Comparison of ENCODE assay signal across 8 cellular contexts in the genomic region with DNA sequence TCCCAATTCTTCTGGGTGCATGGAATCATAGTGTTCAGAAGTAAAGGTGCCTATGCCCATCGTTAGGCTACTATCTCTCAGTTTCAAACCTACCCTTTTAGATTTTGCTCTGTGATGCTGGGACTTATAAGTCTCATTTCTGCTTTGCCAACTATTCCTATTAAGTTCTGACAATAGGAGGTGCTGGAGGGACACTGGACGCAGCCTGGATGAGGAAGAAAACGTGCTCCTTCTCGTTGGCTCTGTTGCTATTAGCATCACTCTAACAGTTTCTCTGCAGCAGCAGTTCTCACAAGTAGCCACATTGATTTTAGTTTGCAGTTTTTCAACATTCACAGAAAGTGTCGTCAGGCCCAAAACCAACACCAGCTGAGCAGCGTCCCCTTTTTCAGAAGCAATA.
DNase-seq lines count a peak whose midpoint lies in the region; ATAC-seq and TF ChIP-seq lines count a peak whose summit lies in the region.

No MANE protein-coding gene starts in this region.

- ATAC-seq in mucosa of descending colon, result peak; percentile 29
- no peak for ATAC-seq in T-helper 17 cell
- ATAC-seq in GM19463 (IDR thresholded peaks at IDR 0.05; ENCODE audit: unreplicated experiment), result no peak

- peak; percentile 62 for DNase-seq in D341Med (ENCODE audit: low spot score)
- DNase-seq in NCI-H2227 (lab: John Stamatoyannopoulos, UW; ENCODE audit: unreplicated experiment), result peak; percentile 34
- peak; percentile 92 for DNase-seq in choroid plexus epithelial cell (ENCODE audit: low read depth)
- peak in 1 of 3 donors; percentile 14 for DNase-seq in mucosa of descending colon
- no peak for DNase-seq in T-helper 17 cell
- no peak for DNase-seq in stimulated activated CD4-positive, alpha-beta T cell treated with anti-CD3 and anti-CD28 coated beads, Interleukin-4, amount 100 ng/mL, for 4 hours
- no peak for DNase-seq in NCI-H2171 (lab: John Stamatoyannopoulos, UW)

- H3K4me1 ChIP-seq in mucosa of descending colon (ENCODE audit: low read depth), result no peaks in the 10 kb centered on the region

- TF ChIP-seq CTCF in choroid plexus epithelial cell (conservative IDR thresholded peaks at IDR 0.05; ENCODE audit: low read depth, low read length) (peak; percentile 85), mucosa of descending colon (IDR thresholded peaks at IDR 0.05) (no peak)

- no peaks in the 10 kb centered on the region for H3K9me3 ChIP-seq in mucosa of descending colon
- H3K9me3 ChIP-seq in T-helper 17 cell (ENCODE audit: control insufficient read depth, low read length, poor library complexity, severe bottlenecking), result no peaks in the 10 kb centered on the region

- no peaks in the 10 kb centered on the region for H3K36me3 ChIP-seq in mucosa of descending colon (ENCODE audit: low read depth)

- peaks cover 20% of the 10 kb centered on the region for H3K27me3 Mint-ChIP-seq in T-helper 17 cell

- H3K4me1 Mint-ChIP-seq in T-helper 17 cell, result peaks cover 3% of the 10 kb centered on the region

- peaks cover 5% of the 10 kb centered on the region for H3K36me3 Mint-ChIP-seq in T-helper 17 cell (ENCODE audit: low read depth)

- no peak overlapping the region for H3K4me3 Mint-ChIP-seq in T-helper 17 cell

- no peak overlapping the region for H3K27ac Mint-ChIP-seq in T-helper 17 cell

- H3K4me3 ChIP-seq in choroid plexus epithelial cell (ENCODE audit: low read depth, low read length) (no peak overlapping the region), mucosa of descending colon (no peak overlapping the region)

- intact Hi-C loops in mucosa of descending colon (cut with DNase I, micrococcal nuclease), result no loop called here

Comparison
In these comparisons a context has a peak if more than half of its experiments do, and no peak if none do; other contexts are left out.
1. DNase-seq: peak in D341Med (single experiment), NCI-H2227 (single experiment) and choroid plexus epithelial cell (single experiment); none in T-helper 17 cell (0 of 3), stimulated activated CD4-positive, alpha-beta T cell treated with anti-CD3 and anti-CD28 coated beads, Interleukin-4, amount 100 ng/mL, for 4 hours (0 of 2) and NCI-H2171 (single experiment).